27 cellular contexts compared by ENCODE assay signal in the genomic region with DNA sequence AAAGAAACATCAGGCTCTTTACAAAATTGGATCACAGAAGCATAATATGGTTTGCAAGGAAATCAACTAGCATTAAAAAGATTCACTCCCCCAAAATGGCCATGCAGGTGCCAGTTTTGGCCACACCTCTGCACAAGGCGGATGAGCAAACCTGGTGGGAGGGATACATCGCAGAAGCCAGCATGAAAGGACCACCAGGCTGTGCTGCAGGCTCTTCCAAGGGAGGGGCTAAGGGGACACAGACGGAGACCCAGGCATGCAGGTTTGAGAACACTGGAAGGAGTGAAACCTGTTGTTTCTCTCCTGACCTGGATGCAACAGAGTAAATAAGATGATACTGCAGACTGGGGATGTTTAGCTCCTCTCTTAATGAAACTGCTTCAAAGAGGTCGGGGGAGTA.
"Had no signal": no experiment of that assay in that cellular context is flagged by ENCODE, and none has a peak within 500 bp of the region (broad histone marks: within the 10 kb centered on the region; RNA-seq: fewer than 3 reads in every experiment).

No MANE protein-coding gene starts in this region.

- H3K27ac Mint-ChIP-seq: activated CD4-positive, alpha-beta T cell treated with anti-CD3 and anti-CD28 coated beads, Interleukin-2, amount 10 ng/mL, durations not matched to agents 24 days and 14 days; activated CD8-positive, alpha-beta memory T cell treated with anti-CD3 and anti-CD28 coated beads, Interleukin-2, amount 10 ng/mL, durations not matched to agents 7 days and 5 days; activated naive CD4-positive, alpha-beta T cell treated with anti-CD3 and anti-CD28 coated beads, Interleukin-2, amount 50 U/mL, for 24 hours; activated T-cell treated with anti-CD3 and anti-CD28 coated beads, Interleukin-2, amount 50 U/mL, for 24 hours; activated T-helper 1 cell treated with anti-CD3 and anti-CD28 coated beads, Interleukin-12 subunit alpha, Interleukin-12 subunit beta, Interleukin-2, Interleukin-4 antibody, amounts not matched to agents 30 ng/mL and 10 ng/mL and 1 ng/mL, durations not matched to agents 14 hours and 24 hours and 36 hours; brain had no signal

- DNase-seq: activated CD4-positive, alpha-beta T cell treated with anti-CD3 and anti-CD28 coated beads, Interleukin-2, amount 10 ng/mL, durations not matched to agents 24 days and 14 days; activated CD4-positive, alpha-beta T cell treated with anti-CD3 and anti-CD28 coated beads, Interleukin-2, amount 50 U/mL, for 48 hours; activated CD4-positive, CD25-positive, alpha-beta regulatory T cell treated with anti-CD3 and anti-CD28 coated beads, Interleukin-2, amount 50 U/mL, for 72 hours; activated CD8-positive, alpha-beta memory T cell treated with anti-CD3 and anti-CD28 coated beads, Interleukin-2, amount 10 ng/mL, durations not matched to agents 7 days and 5 days; activated effector memory CD4-positive, alpha-beta T cell treated with Interleukin-2 at 50 U/mL for 16 hours; activated naive CD4-positive, alpha-beta T cell; activated T-cell treated with anti-CD3 and anti-CD28 coated beads, Interleukin-2, amount 50 U/mL, for 24 hours; Kasumi-1; NCI-H1105 treated with DMSO at 0.1 percent for 48 hours; NCI-H1436 treated with DMSO at 0.1 percent for 48 hours; NCI-H187; NCI-H2081; NCI-H510A treated with DMSO at 0.1 percent for 48 hours; NCI-H774; NK-92 treated with Interleukin-12 subunit alpha and Interleukin-12 subunit beta, amount 100 ng/mL, for 24 hours; OCI-M1; Right ventricle myocardium superior; RPMI8226; SK-N-SH; T-helper 1 cell had no signal

- H3K4me3 Mint-ChIP-seq: activated CD4-positive, alpha-beta T cell treated with anti-CD3 and anti-CD28 coated beads, Interleukin-2, amount 10 ng/mL, durations not matched to agents 24 days and 14 days; activated CD8-positive, alpha-beta memory T cell treated with anti-CD3 and anti-CD28 coated beads, Interleukin-2, amount 10 ng/mL, durations not matched to agents 7 days and 5 days; activated naive CD4-positive, alpha-beta T cell treated with anti-CD3 and anti-CD28 coated beads, Interleukin-2, amount 50 U/mL, for 24 hours; activated T-cell treated with anti-CD3 and anti-CD28 coated beads, Interleukin-2, amount 50 U/mL, for 24 hours; activated T-helper 1 cell treated with anti-CD3 and anti-CD28 coated beads, Interleukin-12 subunit alpha, Interleukin-12 subunit beta, Interleukin-2, Interleukin-4 antibody, amounts not matched to agents 30 ng/mL and 10 ng/mL and 1 ng/mL, durations not matched to agents 14 hours and 24 hours and 36 hours; brain; central memory CD8-positive, alpha-beta T cell had no signal

- H3K9me3 ChIP-seq: SJCRH30, SK-N-SH had no signal

- H3K4me1 Mint-ChIP-seq: activated CD4-positive, alpha-beta T cell treated with anti-CD3 and anti-CD28 coated beads, Interleukin-2, amount 10 ng/mL, durations not matched to agents 24 days and 14 days; activated CD8-positive, alpha-beta memory T cell treated with anti-CD3 and anti-CD28 coated beads, Interleukin-2, amount 10 ng/mL, durations not matched to agents 7 days and 5 days; activated naive CD4-positive, alpha-beta T cell treated with anti-CD3 and anti-CD28 coated beads, Interleukin-2, amount 50 U/mL, for 24 hours; central memory CD8-positive, alpha-beta T cell had no signal

- H3K27me3 Mint-ChIP-seq: activated CD4-positive, alpha-beta T cell treated with anti-CD3 and anti-CD28 coated beads, Interleukin-2, amount 10 ng/mL, durations not matched to agents 24 days and 14 days; activated CD8-positive, alpha-beta memory T cell treated with anti-CD3 and anti-CD28 coated beads, Interleukin-2, amount 10 ng/mL, durations not matched to agents 7 days and 5 days; activated naive CD4-positive, alpha-beta T cell treated with anti-CD3 and anti-CD28 coated beads, Interleukin-2, amount 50 U/mL, for 24 hours; activated T-cell treated with anti-CD3 and anti-CD28 coated beads, Interleukin-2, amount 50 U/mL, for 24 hours; central memory CD8-positive, alpha-beta T cell had no signal

- H3K36me3 ChIP-seq: SJCRH30 had no signal

- H3K27me3 ChIP-seq: SJCRH30 had no signal

- H3K36me3 Mint-ChIP-seq: activated CD8-positive, alpha-beta memory T cell treated with anti-CD3 and anti-CD28 coated beads, Interleukin-2, amount 10 ng/mL, durations not matched to agents 7 days and 5 days; activated naive CD4-positive, alpha-beta T cell treated with anti-CD3 and anti-CD28 coated beads, Interleukin-2, amount 50 U/mL, for 24 hours; brain had no signal

- H3K27ac ChIP-seq: SJCRH30 had no signal

- H3K4me3 ChIP-seq: K562, SJCRH30 had no signal

- H3K9ac ChIP-seq: SK-N-SH had no signal

- H3K4me1 ChIP-seq: SJCRH30 had no signal

- ATAC-seq: activated CD8-positive, alpha-beta memory T cell treated with anti-CD3 and anti-CD28 coated beads, Interleukin-2, amount 10 ng/mL, durations not matched to agents 7 days and 5 days; K562; Panc1 had no signal
